26 cellular contexts compared by ENCODE assay signal in genomic region chr21:21213297-21213696, GRCh38.
"Had no signal": no experiment of that assay in that cellular context is flagged by ENCODE, and none has a peak within 500 bp of the region (broad histone marks: within the 10 kb centered on the region; RNA-seq: fewer than 3 reads in every experiment).

No MANE protein-coding gene starts in this region.

- H3K4me1 ChIP-seq: left ventricle myocardium inferior, lower lobe of right lung, psoas muscle, sigmoid colon, testis, tibial artery had no signal

- H3K9me3 ChIP-seq: left ventricle myocardium inferior, lower lobe of right lung, ovary, psoas muscle, sigmoid colon, testis, tibial artery had no signal

- H3K27me3 ChIP-seq: heart right ventricle, ovary, sigmoid colon, testis, tibial artery had no signal

- H3K36me3 Mint-ChIP-seq: naive thymus-derived CD8-positive, alpha-beta T cell; stimulated activated memory B cell treated with anti-CD40 and anti-IgM and Interleukin-4, amounts not matched to agents 10 μg/mL and 1 μg/mL and 100 μg/mL, for 72 hours; type B pancreatic cell had no signal

- ATAC-seq: effector memory CD8-positive, alpha-beta T cell; heart right ventricle; left colon; lower lobe of right lung; naive thymus-derived CD8-positive, alpha-beta T cell; psoas muscle; right cardiac atrium; stimulated activated memory B cell treated with anti-CD40 and anti-IgM and Interleukin-4, amounts not matched to agents 10 μg/mL and 1 μg/mL and 100 μg/mL, for 72 hours; stimulated activated naive CD8-positive, alpha-beta T cell treated with anti-CD3 and anti-CD28 coated beads, Interleukin-15, Interleukin-2, amounts not matched to agents 100 U/mL and 50 U/mL, for 24 hours had no signal

- H3K27me3 Mint-ChIP-seq: effector memory CD8-positive, alpha-beta T cell; naive thymus-derived CD8-positive, alpha-beta T cell; stimulated activated memory B cell treated with anti-CD40 and anti-IgM and Interleukin-4, amounts not matched to agents 10 μg/mL and 1 μg/mL and 100 μg/mL, for 72 hours; type B pancreatic cell had no signal

- H3K9me3 Mint-ChIP-seq: nephron progenitor cell; stimulated activated memory B cell treated with anti-CD40 and anti-IgM and Interleukin-4, amounts not matched to agents 10 μg/mL and 1 μg/mL and 100 μg/mL, for 72 hours; type B pancreatic cell had no signal

- H3K27ac Mint-ChIP-seq: effector memory CD8-positive, alpha-beta T cell; naive thymus-derived CD8-positive, alpha-beta T cell; nephron progenitor cell; stimulated activated memory B cell treated with anti-CD40 and anti-IgM and Interleukin-4, amounts not matched to agents 10 μg/mL and 1 μg/mL and 100 μg/mL, for 72 hours; type B pancreatic cell had no signal

- H3K27ac ChIP-seq: coronary artery, heart right ventricle, left ventricle myocardium inferior, lower lobe of right lung, ovary, psoas muscle, sigmoid colon, testis, tibial artery had no signal

- H3K4me3 ChIP-seq: coronary artery, heart right ventricle, left ventricle myocardium inferior, lower lobe of right lung, ovary, psoas muscle, sigmoid colon, testis, tibial artery had no signal

- H3K36me3 ChIP-seq: heart right ventricle, left ventricle myocardium inferior, lower lobe of right lung, ovary, sigmoid colon, tibial artery had no signal

- H3K4me3 Mint-ChIP-seq: effector memory CD8-positive, alpha-beta T cell; naive thymus-derived CD8-positive, alpha-beta T cell; nephron progenitor cell; stimulated activated memory B cell treated with anti-CD40 and anti-IgM and Interleukin-4, amounts not matched to agents 10 μg/mL and 1 μg/mL and 100 μg/mL, for 72 hours; type B pancreatic cell had no signal

- H3K4me1 Mint-ChIP-seq: naive thymus-derived CD8-positive, alpha-beta T cell; stimulated activated memory B cell treated with anti-CD40 and anti-IgM and Interleukin-4, amounts not matched to agents 10 μg/mL and 1 μg/mL and 100 μg/mL, for 72 hours had no signal

- DNase-seq: effector memory CD8-positive, alpha-beta T cell; foreskin melanocyte; glutamatergic neuron; heart right ventricle; hippocampal formation; islet precursor cell; kidney glomerular epithelial cell; left colon; left ventricle myocardium inferior; lower lobe of right lung; naive thymus-derived CD8-positive, alpha-beta T cell; nephron progenitor cell; nucleus accumbens; ovary; posterior cingulate gyrus; psoas muscle; right cardiac atrium; sigmoid colon; stimulated activated CD4-positive, alpha-beta T cell treated with anti-CD3 and anti-CD28 coated beads, Interleukin-4, amount 100 ng/mL, for 4 hours; stimulated activated naive CD8-positive, alpha-beta T cell treated with anti-CD3 and anti-CD28 coated beads, Interleukin-15, Interleukin-2, amounts not matched to agents 100 U/mL and 50 U/mL, for 24 hours; substantia nigra; testis; tibial artery had no signal
